ENCODE assay signal across 26 cellular contexts in genomic region chr18:2171840-2172625, GRCh38.
"Had no signal": no experiment of that assay in that cellular context is flagged by ENCODE, and none has a peak within 500 bp of the region (broad histone marks: within the 10 kb centered on the region; RNA-seq: fewer than 3 reads in every experiment).

No MANE protein-coding gene starts in this region.

- FAIRE-seq: colon, frontal cortex had no signal

- H3K36me3 ChIP-seq: sigmoid colon, spleen, upper lobe of right lung had no signal

- H3K9me3 ChIP-seq: sigmoid colon, spleen, testis, upper lobe of right lung had no signal

- ATAC-seq: activated CD4-positive, CD25-positive, alpha-beta regulatory T cell treated with anti-CD3 and anti-CD28 coated beads, Interleukin-2, amount 50 U/mL, for 24 hours; activated naive CD8-positive, alpha-beta T cell treated with anti-CD3 and anti-CD28 coated beads, Interleukin-2, amount 50 U/mL, for 24 hours; naive thymus-derived CD8-positive, alpha-beta T cell; stimulated activated memory B cell treated with anti-CD40 and anti-IgM and Interleukin-4, amounts not matched to agents 10 μg/mL and 1 μg/mL and 100 μg/mL, for 72 hours; upper lobe of right lung had no signal

- H3K9ac ChIP-seq: parathyroid adenoma had no signal

- DNase-seq: activated CD4-positive, alpha-beta T cell treated with anti-CD3 and anti-CD28 coated beads, Interleukin-2, amount 10 ng/mL, durations not matched to agents 7 days and 5 days; activated CD8-positive, alpha-beta memory T cell treated with anti-CD3 and anti-CD28 coated beads for 24 hours; activated CD8-positive, alpha-beta memory T cell treated with anti-CD3 and anti-CD28 coated beads, Interleukin-2, amount 50 U/mL, for 48 hours; activated effector memory CD4-positive, alpha-beta T cell treated with Interleukin-2 at 50 U/mL for 16 hours; activated naive CD4-positive, alpha-beta T cell treated with anti-CD3 and anti-CD28 coated beads, Interleukin-2, amount 10 ng/mL, durations not matched to agents 7 days and 5 days; activated naive CD8-positive, alpha-beta T cell treated with anti-CD3 and anti-CD28 coated beads, Interleukin-2, amount 50 U/mL, for 24 hours; activated T-cell treated with anti-CD3 and anti-CD28 coated beads, Interleukin-2, amount 50 U/mL, for 48 hours; anterior cingulate cortex; caudate nucleus; dorsolateral prefrontal cortex; endodermal cell; erythroblast; head of caudate nucleus; immature natural killer cell; kidney glomerular epithelial cell; naive thymus-derived CD8-positive, alpha-beta T cell; sigmoid colon; spleen; stimulated activated CD4-positive, alpha-beta T cell treated with anti-CD3 and anti-CD28 coated beads, Interleukin-4, amount 100 ng/mL, for 4 hours; testis; upper lobe of right lung had no signal

- H3K79me2 ChIP-seq: parathyroid adenoma had no signal

- H3K27ac ChIP-seq: dorsolateral prefrontal cortex, parathyroid adenoma, sigmoid colon, spleen, testis, upper lobe of right lung had no signal

- H3K4me3 ChIP-seq: dorsolateral prefrontal cortex, sigmoid colon, spleen, testis, upper lobe of right lung had no signal

- H3K27me3 ChIP-seq: sigmoid colon, spleen, testis, upper lobe of right lung had no signal

- H3K4me1 ChIP-seq: parathyroid adenoma, sigmoid colon, spleen, testis, upper lobe of right lung had no signal

- H2AFZ ChIP-seq: parathyroid adenoma had no signal
